In the genomic region with DNA sequence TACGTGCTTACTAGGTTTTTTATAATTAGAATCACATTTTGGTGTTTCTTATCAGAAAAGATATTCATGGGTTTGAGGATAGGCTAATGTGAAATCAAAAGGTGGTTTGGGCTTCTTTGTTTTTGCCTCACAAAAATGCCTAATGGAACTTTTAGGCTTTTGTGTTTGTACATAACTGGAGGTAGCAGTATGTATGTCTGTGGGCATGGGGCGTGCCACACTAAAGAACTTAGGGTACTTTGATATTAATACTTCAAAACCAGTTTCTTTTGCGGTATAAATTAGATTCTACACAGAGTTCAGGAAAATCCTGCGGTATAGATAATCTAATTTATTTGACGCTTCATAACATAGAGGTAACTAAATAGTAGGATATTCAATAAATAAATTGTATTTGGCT, we compare ENCODE assay signal across 8 cellular contexts. TPM values are rescaled to one million over a fixed set of nuclear protein-coding genes. Genes with fewer than 3 reads are reported as not detected.
DNase-seq lines count a peak whose midpoint lies in the region; TF ChIP-seq lines count a peak whose summit lies in the region.

No MANE protein-coding gene starts in this region.

- no peaks in the 10 kb centered on the region for H3K9me2 ChIP-seq in OCI-LY1 (ENCODE audit: low read depth, low read length)

- H2AFZ ChIP-seq in OCI-LY1 (ENCODE audit: low read length), result no peak overlapping the region
- H2AFZ ChIP-seq in neural progenitor cell (replicated peaks), result no peak overlapping the region

- H3K4me3 ChIP-seq in OCI-LY1 (ENCODE audit: low read depth, low read length, poor library complexity, severe bottlenecking) (peak overlapping the region; percentile 75), ectodermal cell (ENCODE audit: insufficient read depth, low read depth, low read length) (peak overlapping the region; percentile 79), neural progenitor cell (peak overlapping the region; percentile 81)

- H3F3A ChIP-seq in OCI-LY1 (ENCODE audit: insufficient read depth, low read length), result 0 out of 2 replicates have a peak, but pooled peaks cover 4% of the 10 kb centered on the region
- H3F3A ChIP-seq in neural progenitor cell (ENCODE audit: low read depth), result peaks cover 44% of the 10 kb centered on the region

- no peaks in the 10 kb centered on the region for H3K36me3 Mint-ChIP-seq in CD14-positive monocyte
- peaks cover 2% of the 10 kb centered on the region for H3K36me3 Mint-ChIP-seq in neural progenitor cell

- H3K9me3 Mint-ChIP-seq in CD14-positive monocyte, result peaks cover 0 to 3% (median 0%) of the 10 kb centered on the region in 7 donors
- H3K9me3 Mint-ChIP-seq in neural progenitor cell, result peaks cover 5% of the 10 kb centered on the region

- peak overlapping the region; percentile 76 for H3K9ac ChIP-seq in OCI-LY1 (ENCODE audit: low read length)
- H3K9ac ChIP-seq in neural progenitor cell, result no peak overlapping the region

- intact Hi-C loops in CD14-positive monocyte (cut with micrococcal nuclease) (loop anchor here (5.0 to 10.0 kb wide), 8 partner anchors 36 to 1066 kb away; partner anchors contain the start of gene CDKN1B (in 1 of the 2)), posterior vena cava (cut with DNase I) (loop anchor here (5.0 to 10.0 kb wide), 3 partner anchors 101 to 236 kb away; no protein-coding TSS in a partner anchor)

- H3K4me1 Mint-ChIP-seq in CD14-positive monocyte, result peaks cover 47% of the 10 kb centered on the region
- peaks cover 29% of the 10 kb centered on the region for H3K4me1 Mint-ChIP-seq in neural progenitor cell

- H4K20me1 ChIP-seq in OCI-LY1 (ENCODE audit: insufficient read depth, low read length) (no peaks in the 10 kb centered on the region), neural progenitor cell (ENCODE audit: low read depth) (peaks cover 12% of the 10 kb centered on the region)

- H3K79me2 ChIP-seq in OCI-LY1 (ENCODE audit: insufficient read depth, low read length) (no peaks in the 10 kb centered on the region; the same call in 1 of the 2 replicates), neural progenitor cell (ENCODE audit: low read depth) (peaks cover 44% of the 10 kb centered on the region)

- H3K36me3 ChIP-seq in OCI-LY1 (ENCODE audit: insufficient read depth, low read length) (no peaks in the 10 kb centered on the region), ectodermal cell (ENCODE audit: control insufficient read depth, insufficient read depth, low read length) (no peaks in the 10 kb centered on the region), neural progenitor cell (no peaks in the 10 kb centered on the region)

- DNase-seq in CD14-positive monocyte (ENCODE audit: low spot score) (no peak), neural progenitor cell (ENCODE audit: low spot score) (no peak), mesenteric fat pad (ENCODE audit: low spot score) (no peak), SW480 (ENCODE audit: low spot score) (no peak), posterior vena cava (ENCODE audit: low spot score) (no peak)
- DNase-seq in activated CD4-positive, CD25-positive, alpha-beta regulatory T cell treated with anti-CD3 and anti-CD28 coated beads, Interleukin-2, amount 50 U/mL, for 72 hours, result no peak

- H3K4me1 ChIP-seq in OCI-LY1 (ENCODE audit: insufficient read depth, low read length, severe bottlenecking) (peaks cover 41% of the 10 kb centered on the region), ectodermal cell (ENCODE audit: control insufficient read depth, insufficient read depth, low read length) (peaks cover 13% of the 10 kb centered on the region), neural progenitor cell (peaks cover 31% of the 10 kb centered on the region)

- H3K27me3 ChIP-seq in OCI-LY1 (ENCODE audit: insufficient read depth, low read length), result no peaks in the 10 kb centered on the region
- no peaks in the 10 kb centered on the region for H3K27me3 ChIP-seq in ectodermal cell (ENCODE audit: control insufficient read depth, insufficient read depth, low read length, poor library complexity, severe bottlenecking)
- H3K27me3 ChIP-seq in neural progenitor cell, result no peaks in the 10 kb centered on the region

- H3K27me3 Mint-ChIP-seq in CD14-positive monocyte (ENCODE audit: low read depth in 3 of 3) (peaks cover 0 to 1% (median 0%) of the 10 kb centered on the region in 3 donors), neural progenitor cell (ENCODE audit: insufficient read depth, low read depth) (peaks cover 4% of the 10 kb centered on the region)

- no peak for TF ChIP-seq CTCF in CD14-positive monocyte (IDR thresholded peaks at IDR 0.05)
- TF ChIP-seq CTCF in OCI-LY1 (IDR thresholded peaks at IDR 0.05; ENCODE audit: low read length), result no peak
- no peak for TF ChIP-seq CTCF in neural progenitor cell (IDR thresholded peaks at IDR 0.05)

- peak overlapping the region; percentile 94 to 99 (median 98) for H3K27ac Mint-ChIP-seq in CD14-positive monocyte
- peak overlapping the region; percentile 91 for H3K27ac Mint-ChIP-seq in neural progenitor cell

- H3K27ac ChIP-seq in OCI-LY1 (ENCODE audit: low read depth, low read length, poor library complexity, severe bottlenecking) (peak overlapping the region; percentile 90), ectodermal cell (ENCODE audit: insufficient read depth, low read depth, low read length, poor library complexity, severe bottlenecking) (no peak overlapping the region), neural progenitor cell (no peak overlapping the region)

- peak overlapping the region; percentile 77 for H3K4me2 ChIP-seq in OCI-LY1 (ENCODE audit: low read length)
- H3K4me2 ChIP-seq in neural progenitor cell, result peak overlapping the region; percentile 96

- WGBS in ectodermal cell, 2 experiments, result 77 to 89% methylated on average over 3 to 5 of the region's 5 CpGs

- H3K4me3 Mint-ChIP-seq in CD14-positive monocyte, result peak overlapping the region; percentile 95 to 98
- peak overlapping the region; percentile 98 for H3K4me3 Mint-ChIP-seq in neural progenitor cell

- H3K9me3 ChIP-seq in OCI-LY1 (ENCODE audit: low read length) (no peaks in the 10 kb centered on the region), ectodermal cell (ENCODE audit: control insufficient read depth, low read length) (no peaks in the 10 kb centered on the region), neural progenitor cell (ENCODE audit: low read depth) (no peaks in the 10 kb centered on the region)

RNA-seq across cellular contexts. Expression of gene ETV6, which starts 1.9 kb away (rescaled TPM):
- polyA plus RNA-seq in CD14-positive monocyte, result 10 to 100 TPM in 1 of 2 donors, 1 to 10 TPM in 1; 6.8 to 11.7 TPM
- polyA plus RNA-seq in ectodermal cell (2013, experiment 1 of 4), result 9.0 TPM
- polyA plus RNA-seq in ectodermal cell (2013, experiment 2 of 4), result 9.4 TPM
- 6.1 TPM for polyA plus RNA-seq in ectodermal cell (2013, experiment 3 of 4)
- 6.7 TPM for polyA plus RNA-seq in ectodermal cell (2013, experiment 4 of 4)
- total RNA-seq in neural progenitor cell (ENCODE audit: low replicate concordance), result 6.2 and 6.8 TPM in 2 replicates
- total RNA-seq in mesenteric fat pad, result 42.0 TPM
- 10 to 100 TPM; 60.3 to 65.7 TPM for total RNA-seq in posterior vena cava
